13 cellular contexts compared by ENCODE assay signal in genomic region chrX:57137481-57137880, GRCh38. TPM values are rescaled to one million over a fixed set of nuclear protein-coding genes. Genes with fewer than 3 reads are reported as not detected.
DNase-seq lines count a peak whose midpoint lies in the region; ATAC-seq and TF ChIP-seq lines count a peak whose summit lies in the region.
"Had no signal": no experiment of that assay in that cellular context is flagged by ENCODE, and none has a peak within 500 bp of the region (broad histone marks: within the 10 kb centered on the region; RNA-seq: fewer than 3 reads in every experiment).

No MANE protein-coding gene starts in this region.

- TF ChIP-seq POLR2A in stomach (IDR thresholded peaks at IDR 0.05) = no peak

- H3K4me1 ChIP-seq in iPS-18a (ENCODE audit: control insufficient read depth, low read depth, low read length) = peaks cover 9% of the 10 kb centered on the region
- peaks cover 0 to 3% (median 0%) of the 10 kb centered on the region in 4 donors for H3K4me1 ChIP-seq in stomach

- no peaks in the 10 kb centered on the region for H3K27me3 ChIP-seq in brain microvascular endothelial cell (replicated peaks)
- no peaks in the 10 kb centered on the region for H3K27me3 ChIP-seq in iPS-18a (ENCODE audit: control insufficient read depth, insufficient read depth, low read length)
- H3K27me3 ChIP-seq in stomach = peaks cover 0 to 4% (median 0%) of the 10 kb centered on the region in 3 donors

- no peak for ATAC-seq in GM18511 (IDR thresholded peaks at IDR 0.05; ENCODE audit: unreplicated experiment)
- ATAC-seq: esophagus mucosa had no signal

- H3K9me3 ChIP-seq in iPS-18a (ENCODE audit: control insufficient read depth, low read depth, low read length) (peaks cover under 1% of the 10 kb centered on the region), stomach (no peaks in the 10 kb centered on the region)

- DNase-seq in DMS79 treated with DMSO at 0.1 percent for 48 hours (lab: John Stamatoyannopoulos, UW) (peak; percentile 34), DMS79 (lab: John Stamatoyannopoulos, UW) (no peak), brain microvascular endothelial cell (no peak), stomach (no peak), AG08396 (ENCODE audit: low spot score) (no peak), NK-92 (lab: John Stamatoyannopoulos, UW; ENCODE audit: unreplicated experiment) (no peak)
- DNase-seq: 8988T; activated gamma-delta T cell; NK-92 treated with Interleukin-12 subunit alpha and Interleukin-12 subunit beta, amount 100 ng/mL, for 24 hours had no signal

- in situ Hi-C loops in brain microvascular endothelial cell (cut with HindIII; ENCODE audit: low pct_ligation_motif_present, low sequenced_read_pairs) = no loop called here

- H3K27ac ChIP-seq in brain microvascular endothelial cell (no peak overlapping the region), iPS-18a (ENCODE audit: low read length) (no peak overlapping the region), stomach (no peak overlapping the region)
- H3K27ac ChIP-seq: KMS-11 had no signal

- TF ChIP-seq EP300 in stomach (IDR thresholded peaks at IDR 0.05) = no peak

- H3K9ac ChIP-seq in iPS-18a (ENCODE audit: low read length) = peak overlapping the region; percentile 29
- H3K9ac ChIP-seq: KMS-11 had no signal

- no peaks in the 10 kb centered on the region for H3K36me3 ChIP-seq in brain microvascular endothelial cell (replicated peaks)
- peaks cover 3% of the 10 kb centered on the region for H3K36me3 ChIP-seq in iPS-18a (ENCODE audit: control insufficient read depth, low read depth, low read length)
- no peaks in the 10 kb centered on the region for H3K36me3 ChIP-seq in stomach

- TF ChIP-seq CTCF in brain microvascular endothelial cell (IDR thresholded peaks at IDR 0.05; ENCODE audit: low read depth, low read length, missing control alignments) = no peak
- TF ChIP-seq CTCF in stomach (IDR thresholded peaks at IDR 0.05) = no peak

- WGBS in stomach, 5 donors = 50 to 74% (median 69%) methylated on average over 1 of the region's 1 CpG

- H3K4me3 ChIP-seq in brain microvascular endothelial cell (ENCODE audit: low read depth, low read length) (peak overlapping the region; percentile 47), iPS-18a (ENCODE audit: low read length) (peak overlapping the region; percentile 53), stomach (peak overlapping the region in 3 of 4 donors; percentile 11 to 24 (median 21))

- intact Hi-C loops in stomach (cut with DNase I; ENCODE audit: low total_unique reads) = no loop called here

RNA-seq across cellular contexts. Expression of gene SPIN2A, which starts 0.3 kb away (rescaled TPM):
- 1 to 10 TPM in 3 of 5 donors, under 1 TPM in 1, not detected in 1; 0.87 to 2.9 (median 1.2) TPM for total RNA-seq in stomach
- polyA plus RNA-seq in stomach = under 1 TPM in 2 of 3 donors, not detected in 1; 0.19 to 0.38 TPM
- total RNA-seq: esophagus mucosa had no signal

RNA-seq across cellular contexts. Expression of gene SPIN2B, which starts 16.1 kb away (rescaled TPM):
- 1 to 10 TPM in 3 of 5 donors, not detected in 2; 4.1 to 9.9 (median 6.7) TPM for total RNA-seq in stomach
- 10 to 100 TPM in 1 of 3 donors, 1 to 10 TPM in 2; 4.9 to 10.3 (median 6.9) TPM for polyA plus RNA-seq in stomach
